ENCODE assay signal across 14 cellular contexts in genomic region chr15:43513550-43513949, GRCh38. TPM values are rescaled to one million over a fixed set of nuclear protein-coding genes. Genes with fewer than 3 reads are reported as not detected.
DNase-seq lines count a peak whose midpoint lies in the region; ATAC-seq and TF ChIP-seq lines count a peak whose summit lies in the region.
"Had no signal": no experiment of that assay in that cellular context is flagged by ENCODE, and none has a peak within 500 bp of the region (broad histone marks: within the 10 kb centered on the region; RNA-seq: fewer than 3 reads in every experiment).

No MANE protein-coding gene starts in this region.

- no peak for TF ChIP-seq POLR2A in body of pancreas (IDR thresholded peaks at IDR 0.05)

- peaks cover 35% of the 10 kb centered on the region for H3K4me1 Mint-ChIP-seq in CD14-positive monocyte

- no peaks in the 10 kb centered on the region for H3K9me2 ChIP-seq in neural cell (ENCODE audit: insufficient read depth, low read length)

- H3K27ac ChIP-seq in BLaER1 (peak overlapping the region; percentile 85), DND-41 (ENCODE audit: low read length) (peak overlapping the region; percentile 86), neural cell (ENCODE audit: low read length) (no peak overlapping the region), body of pancreas (no peak overlapping the region)
- H3K27ac ChIP-seq: C4-2B, foreskin keratinocyte had no signal

- no peak overlapping the region for H3K4me3 Mint-ChIP-seq in CD14-positive monocyte

- no peaks in the 10 kb centered on the region for H3K36me3 Mint-ChIP-seq in CD14-positive monocyte

- WGBS in body of pancreas, 2 donors = 53% methylated on average over 1 of the region's 1 CpG

- H3K79me2 ChIP-seq in DND-41 (ENCODE audit: insufficient read depth, low read length) (peaks cover 32% of the 10 kb centered on the region), neural cell (replicated peaks; ENCODE audit: insufficient read depth, low read length) (peaks cover 40% of the 10 kb centered on the region)

- no peak for TF ChIP-seq RAD21 in neural cell (conservative IDR thresholded peaks at IDR 0.05)

- peaks cover 13% of the 10 kb centered on the region for H3F3A ChIP-seq in neural cell (ENCODE audit: insufficient read depth, low read length, poor library complexity, severe bottlenecking)

- peaks cover 0 to 2% (median 0%) of the 10 kb centered on the region in 7 donors for H3K9me3 Mint-ChIP-seq in CD14-positive monocyte
- H3K9me3 Mint-ChIP-seq: IgD-negative memory B cell had no signal

- intact Hi-C loops in body of pancreas (cut with DNase I) (no loop called here), CD14-positive monocyte (cut with micrococcal nuclease) (loop anchor here in 1 of 2 donors (10.0 kb wide), 1 partner anchor 69 kb away; no protein-coding TSS in a partner anchor)

- H3K27me3 Mint-ChIP-seq in CD14-positive monocyte (ENCODE audit: low read depth in 3 of 3) = peaks cover 31 to 43% (median 31%) of the 10 kb centered on the region in 3 donors

- H3K4me3 ChIP-seq in BLaER1 (peak overlapping the region; percentile 46; the same call in 1 of the 2 replicates), DND-41 (ENCODE audit: low read depth in 1 of 2, low read length in 2 of 2) (0 out of 4 replicates have a peak overlapping the region, but pooled peaks of 1 of the 2 experiments have one; percentile 13), adipocyte (ENCODE audit: low read length) (no peak overlapping the region), neural cell (ENCODE audit: low read length) (peak overlapping the region; percentile 32), body of pancreas (no peak overlapping the region)
- H3K4me3 ChIP-seq: stomach had no signal

- no peak for TF ChIP-seq CTCF in DND-41 (IDR thresholded peaks at IDR 0.05; ENCODE audit: borderline replicate concordance, extremely low read depth, low read length, poor library complexity, severe bottlenecking)
- no peak for TF ChIP-seq CTCF in neural cell (IDR thresholded peaks at IDR 0.05; ENCODE audit: poor library complexity, severe bottlenecking)
- no peak for TF ChIP-seq CTCF in body of pancreas (IDR thresholded peaks at IDR 0.05)
- no peak for TF ChIP-seq CTCF in CD14-positive monocyte (IDR thresholded peaks at IDR 0.05)

- H3K4me1 ChIP-seq in BLaER1 = peaks cover 77% of the 10 kb centered on the region
- H3K4me1 ChIP-seq in DND-41 (ENCODE audit: insufficient read depth, low read length) = peaks cover 84% of the 10 kb centered on the region
- peaks cover 55% of the 10 kb centered on the region for H3K4me1 ChIP-seq in adipocyte (ENCODE audit: control insufficient read depth, insufficient read depth, low read length)
- H3K4me1 ChIP-seq in body of pancreas = peaks cover 14% of the 10 kb centered on the region
- H3K4me1 ChIP-seq: foreskin keratinocyte had no signal

- H3K9me3 ChIP-seq in BLaER1 (no peaks in the 10 kb centered on the region), DND-41 (ENCODE audit: insufficient read depth, low read length, severe bottlenecking) (no peaks in the 10 kb centered on the region), adipocyte (ENCODE audit: control insufficient read depth, low read length) (no peaks in the 10 kb centered on the region), neural cell (ENCODE audit: low read length) (no peaks in the 10 kb centered on the region), body of pancreas (no peaks in the 10 kb centered on the region)
- H3K9me3 ChIP-seq: stomach had no signal

- H3K36me3 ChIP-seq in BLaER1 (no peaks in the 10 kb centered on the region), DND-41 (ENCODE audit: insufficient read depth, low read length) (no peaks in the 10 kb centered on the region), adipocyte (ENCODE audit: control insufficient read depth, insufficient read depth, low read length, severe bottlenecking) (no peaks in the 10 kb centered on the region), neural cell (ENCODE audit: insufficient read depth, low read length) (no peaks in the 10 kb centered on the region), body of pancreas (replicated peaks in 1 of 2; ENCODE audit: insufficient read depth in 1 of 2, low read depth in 2 of 2) (no peaks in the 10 kb centered on the region)
- H3K36me3 ChIP-seq: stomach had no signal

- ATAC-seq in DND-41 (ENCODE audit: insufficient read depth, low read depth) = no peak
- ATAC-seq in body of pancreas = no peak
- ATAC-seq in HG03039 (IDR thresholded peaks at IDR 0.05; ENCODE audit: unreplicated experiment) = no peak
- ATAC-seq: foreskin keratinocyte had no signal

- H2AFZ ChIP-seq in DND-41 (ENCODE audit: low read depth, low read length) = no peak overlapping the region
- H2AFZ ChIP-seq in neural cell (ENCODE audit: low read depth, low read length) = no peak overlapping the region

- no peak for TF ChIP-seq EP300 in neural cell (conservative IDR thresholded peaks at IDR 0.05; ENCODE audit: poor library complexity, severe bottlenecking)

- peak overlapping the region; percentile 99 for H3K4me2 ChIP-seq in BLaER1
- peak overlapping the region; percentile 48 for H3K4me2 ChIP-seq in DND-41 (ENCODE audit: insufficient read depth, low read length)
- peak overlapping the region; percentile 46 for H3K4me2 ChIP-seq in neural cell (ENCODE audit: low read length)

- DNase-seq in DND-41 (no peak), adipocyte (ENCODE audit: low read depth) (no peak), body of pancreas (no peak), CD14-positive monocyte (ENCODE audit: low spot score) (no peak)
- no peak for DNase-seq in activated effector memory CD4-positive, alpha-beta T cell treated with anti-CD3 and anti-CD28 coated beads, Interleukin-2, amount 50 U/mL, for 16 hours
- DNase-seq: foreskin keratinocyte, mammary epithelial cell, NCI-H1092, stomach had no signal

- H3K27ac Mint-ChIP-seq in CD14-positive monocyte = no peak overlapping the region
- H3K27ac Mint-ChIP-seq: IgD-negative memory B cell had no signal

- peak overlapping the region; percentile 26; the same call in 1 of the 2 replicates for H3K9ac ChIP-seq in BLaER1
- peak overlapping the region; percentile 40 for H3K9ac ChIP-seq in DND-41 (ENCODE audit: low read depth, low read length)
- peak overlapping the region; percentile 22 for H3K9ac ChIP-seq in adipocyte (ENCODE audit: low read length)
- peak overlapping the region; percentile 1 for H3K9ac ChIP-seq in neural cell (ENCODE audit: low read length)

- no peaks in the 10 kb centered on the region for H3K27me3 ChIP-seq in BLaER1
- no peaks in the 10 kb centered on the region for H3K27me3 ChIP-seq in DND-41 (ENCODE audit: insufficient read depth, low read length, poor library complexity)
- no peaks in the 10 kb centered on the region for H3K27me3 ChIP-seq in adipocyte (replicated peaks; ENCODE audit: control insufficient read depth, insufficient read depth, low read length)
- H3K27me3 ChIP-seq in neural cell (ENCODE audit: insufficient read depth, low read depth, low read length) = no peaks in the 10 kb centered on the region
- no peaks in the 10 kb centered on the region for H3K27me3 ChIP-seq in body of pancreas

- H4K20me1 ChIP-seq in BLaER1 (no peaks in the 10 kb centered on the region), DND-41 (ENCODE audit: insufficient read depth, low read length) (no peaks in the 10 kb centered on the region), neural cell (ENCODE audit: insufficient read depth) (no peaks in the 10 kb centered on the region)

TF ChIP-seq in neural cell, 6 proteins besides CTCF, POLR2A, EP300 and RAD21:
- no peak for TF ChIP-seq EZH2 (IDR thresholded peaks at IDR 0.05; ENCODE audit: borderline replicate concordance, insufficient read depth, low read length, poor library complexity, severe bottlenecking)
- TF ChIP-seq POLR2AphosphoS5 (IDR thresholded peaks at IDR 0.05) = no peak
- TF ChIP-seq MXI1 (conservative IDR thresholded peaks at IDR 0.05; ENCODE audit: poor library complexity, severe bottlenecking) = no peak
- no peak for TF ChIP-seq REST (IDR thresholded peaks at IDR 0.05; ENCODE audit: borderline replicate concordance)
- no peak for TF ChIP-seq TAF1 (IDR thresholded peaks at IDR 0.05; ENCODE audit: low read depth)
- no peak for TF ChIP-seq SMC3 (conservative IDR thresholded peaks at IDR 0.05; ENCODE audit: poor library complexity)
TF ChIP-seq in neural cell: peak in this region for 0.

RNA-seq across cellular contexts. Expression of gene MAP1A, which starts 3.9 kb away (rescaled TPM):
- 3.4 and 5.1 TPM in 2 replicates for polyA plus RNA-seq in neural cell
- polyA minus RNA-seq in neural cell = 39.2 and 46.9 TPM in 2 replicates
- 1 to 10 TPM; 3.1 to 4.0 TPM for total RNA-seq in body of pancreas
- under 1 TPM in 1 of 2 donors, not detected in 1; 0.02 TPM for polyA plus RNA-seq in CD14-positive monocyte
- polyA plus RNA-seq: IgD-negative memory B cell had no signal

RNA-seq across cellular contexts. Expression of gene TP53BP1, which starts 20.6 kb away (rescaled TPM):
- polyA plus RNA-seq in neural cell (98.7 and 114 TPM in 2 replicates), CD14-positive monocyte (1 to 10 TPM; 1.8 to 3.1 TPM)
- polyA minus RNA-seq in neural cell = 331 and 336 TPM in 2 replicates
- total RNA-seq in body of pancreas = 10 to 100 TPM; 12.5 to 17.5 TPM

Comparison
In these comparisons a context has a peak if more than half of its experiments do, and no peak if none do; other contexts are left out.
1. H3K27ac ChIP-seq: peak in BLaER1 (single experiment) and DND-41 (single experiment); none in neural cell (single experiment) and body of pancreas (0 of 4).
2. H3K4me2 ChIP-seq: peak in every context shown above with its lines; median percentile 99 in BLaER1; 48 in DND-41; 46 in neural cell.
3. H3K4me3 ChIP-seq: peak in BLaER1 (single experiment) and neural cell (single experiment); none in adipocyte (single experiment) and body of pancreas (0 of 2).
4. RNA of gene TP53BP1, which starts 20.6 kb away (polyA plus RNA-seq): 98.7 to 114 TPM in neural cell; 1.8 to 3.1 TPM in CD14-positive monocyte; every median in the first group is over 10 times any median in the second.
5. Peak in every context shown above with its lines, with median percentiles within 50 percentile points of each other: H3K9ac ChIP-seq.